In the genomic region with DNA sequence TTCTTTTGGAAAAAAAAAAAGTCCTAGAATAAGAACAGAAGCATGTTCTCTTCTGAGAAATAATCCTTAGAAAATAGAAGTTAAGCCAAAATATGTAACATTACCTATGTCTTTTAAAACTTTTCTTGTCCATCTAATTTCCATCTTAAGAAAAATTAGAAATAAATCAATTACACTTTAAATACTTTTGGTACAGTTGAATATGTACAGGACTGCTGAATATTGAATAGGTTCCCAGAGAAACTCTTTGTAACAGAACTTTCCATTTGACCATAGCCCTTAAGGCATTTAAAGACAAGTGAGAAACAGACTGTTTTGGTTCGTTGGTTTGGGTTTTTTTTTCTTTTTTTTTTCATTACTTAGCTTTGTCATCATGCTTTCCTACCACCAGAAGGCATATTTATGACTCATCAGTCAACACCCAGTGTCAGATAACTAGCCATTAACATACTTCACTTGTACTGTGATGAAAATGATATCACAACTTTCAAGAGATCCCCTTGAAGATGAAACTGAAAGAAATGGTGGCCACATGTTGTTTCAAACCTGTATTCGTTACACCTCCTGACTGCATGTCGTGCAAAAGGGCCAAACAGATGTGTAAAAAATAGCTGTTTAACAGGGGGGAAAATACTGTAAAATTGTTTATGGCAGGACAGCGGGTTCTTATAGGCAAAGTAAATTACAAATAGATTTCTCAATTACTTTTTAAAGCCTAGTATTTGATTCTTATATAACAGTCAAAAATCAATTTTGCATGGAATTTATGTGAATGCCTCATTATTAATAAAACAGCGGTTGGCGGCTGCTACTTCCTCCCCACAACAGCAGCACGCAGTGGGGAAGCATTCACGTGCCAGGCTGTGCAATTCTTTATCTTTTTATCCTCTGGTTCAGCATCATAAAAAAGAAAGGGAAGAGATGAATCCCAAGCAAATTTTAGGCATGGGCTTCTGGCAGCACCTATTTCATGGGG, we compare ENCODE assay signal across 9 cellular contexts.
DNase-seq lines count a peak whose midpoint lies in the region; ATAC-seq lines count a peak whose summit lies in the region.
"Had no signal": no experiment of that assay in that cellular context is flagged by ENCODE, and none has a peak within 500 bp of the region (broad histone marks: within the 10 kb centered on the region; RNA-seq: fewer than 3 reads in every experiment).

No MANE protein-coding gene starts in this region.

- no peak overlapping the region for H3K27ac ChIP-seq in trophoblast cell (ENCODE audit: low read depth, low read length)
- H3K27ac ChIP-seq: BLaER1 had no signal

- H2AK5ac ChIP-seq in trophoblast cell (ENCODE audit: low read length): no peak overlapping the region

- H3K23ac ChIP-seq in trophoblast cell (ENCODE audit: low read length): no peak overlapping the region

- no peak overlapping the region for H4K12ac ChIP-seq in trophoblast cell (ENCODE audit: low read depth, low read length)

- no peak overlapping the region for H3K4me2 ChIP-seq in trophoblast cell (ENCODE audit: low read length)
- H3K4me2 ChIP-seq: BLaER1 had no signal

- ATAC-seq in GM21515 (IDR thresholded peaks at IDR 0.05; ENCODE audit: unreplicated experiment): peak; percentile 97
- ATAC-seq in HG03571 (IDR thresholded peaks at IDR 0.05; ENCODE audit: unreplicated experiment): peak; percentile 97

- no peak overlapping the region for H2BK5ac ChIP-seq in trophoblast cell (ENCODE audit: low read depth, low read length, poor library complexity)

- H2AFZ ChIP-seq in trophoblast cell (ENCODE audit: insufficient read depth, low read length, poor library complexity): no peak overlapping the region

- H3K79me1 ChIP-seq in trophoblast cell (ENCODE audit: low read length): no peaks in the 10 kb centered on the region

- H3K36me3 ChIP-seq in trophoblast cell (ENCODE audit: control insufficient read depth in 1 of 2, insufficient read depth in 2 of 2, low read length in 2 of 2): no peaks in the 10 kb centered on the region
- H3K36me3 ChIP-seq: BLaER1 had no signal

- H3K4ac ChIP-seq in trophoblast cell (ENCODE audit: low read depth, low read length): no peak overlapping the region

- no peaks in the 10 kb centered on the region for H3K79me2 ChIP-seq in trophoblast cell (ENCODE audit: control insufficient read depth, insufficient read depth, low read length, poor library complexity)

- peaks cover 4% of the 10 kb centered on the region for H3K9me3 Mint-ChIP-seq in activated naive CD8-positive, alpha-beta T cell treated with anti-CD3 and anti-CD28 coated beads for 36 hours

- no peak overlapping the region for H3K14ac ChIP-seq in trophoblast cell (ENCODE audit: low read length)

- H3K4me1 Mint-ChIP-seq in activated naive CD8-positive, alpha-beta T cell treated with anti-CD3 and anti-CD28 coated beads for 36 hours: peaks cover 23% of the 10 kb centered on the region

- H4K8ac ChIP-seq in trophoblast cell (ENCODE audit: low read depth, low read length): no peak overlapping the region

- peak overlapping the region; percentile 8 for H2BK12ac ChIP-seq in trophoblast cell (ENCODE audit: low read length)

- no peaks in the 10 kb centered on the region for H3K9me3 ChIP-seq in trophoblast cell (ENCODE audit: insufficient read depth, low read depth, low read length)
- H3K9me3 ChIP-seq: BLaER1 had no signal

- no peaks in the 10 kb centered on the region for H3K36me3 Mint-ChIP-seq in activated naive CD8-positive, alpha-beta T cell treated with anti-CD3 and anti-CD28 coated beads for 36 hours

- H4K91ac ChIP-seq in trophoblast cell (ENCODE audit: low read depth, low read length): no peak overlapping the region

- peak overlapping the region; percentile 93 for H3K27ac Mint-ChIP-seq in activated naive CD8-positive, alpha-beta T cell treated with anti-CD3 and anti-CD28 coated beads for 36 hours

- H3K18ac ChIP-seq in trophoblast cell (ENCODE audit: low read length): no peak overlapping the region

- H3K27me3 Mint-ChIP-seq in activated naive CD8-positive, alpha-beta T cell treated with anti-CD3 and anti-CD28 coated beads for 36 hours: peaks cover 3% of the 10 kb centered on the region

- no peak overlapping the region for H2BK120ac ChIP-seq in trophoblast cell (ENCODE audit: insufficient read depth, low read length, poor library complexity)

- no peak overlapping the region for H3K9ac ChIP-seq in trophoblast cell (ENCODE audit: low read length)
- H3K9ac ChIP-seq: BLaER1 had no signal

- H3K4me3 Mint-ChIP-seq in activated naive CD8-positive, alpha-beta T cell treated with anti-CD3 and anti-CD28 coated beads for 36 hours: no peak overlapping the region

- no peaks in the 10 kb centered on the region for H3K27me3 ChIP-seq in trophoblast cell (ENCODE audit: insufficient read depth, low read length)
- H3K27me3 ChIP-seq: BLaER1 had no signal

- WGBS in trophoblast cell (ENCODE audit: extremely low coverage, insufficient coverage, insufficient read length): no CpG with 5 or more reads among the region's 8 CpGs

- H3K4me3 ChIP-seq in trophoblast cell (ENCODE audit: low read depth, low read length): no peak overlapping the region
- H3K4me3 ChIP-seq: BLaER1 had no signal

- DNase-seq in NK-92 treated with Interleukin-12 subunit alpha and Interleukin-12 subunit beta, amount 100 ng/mL, for 24 hours (lab: John Stamatoyannopoulos, UW): peak; percentile 28
- DNase-seq in NK-92 (lab: John Stamatoyannopoulos, UW; ENCODE audit: unreplicated experiment) (no peak), trophoblast cell (peak; percentile 4 to 77), occipital lobe (lab: John Stamatoyannopoulos, UW) (no peak), islet precursor cell (no peak)
- no peak for DNase-seq in activated naive CD8-positive, alpha-beta T cell treated with anti-CD3 and anti-CD28 coated beads for 36 hours

- H3K4me1 ChIP-seq in trophoblast cell (ENCODE audit: control insufficient read depth in 1 of 2, insufficient read depth in 2 of 2, low read length in 2 of 2): no peaks in the 10 kb centered on the region
- H3K4me1 ChIP-seq: BLaER1 had no signal

Comparison
In these comparisons a context has a peak if more than half of its experiments do, and no peak if none do; other contexts are left out.
1. DNase-seq: peak in NK-92 treated with Interleukin-12 subunit alpha and Interleukin-12 subunit beta, amount 100 ng/mL, for 24 hours (single experiment) and trophoblast cell (2 of 2); none in NK-92 (single experiment), activated naive CD8-positive, alpha-beta T cell treated with anti-CD3 and anti-CD28 coated beads for 36 hours (single experiment), occipital lobe (single experiment) and islet precursor cell (single experiment).